Comparison of ENCODE assay signal across 8 cellular contexts in the genomic region with DNA sequence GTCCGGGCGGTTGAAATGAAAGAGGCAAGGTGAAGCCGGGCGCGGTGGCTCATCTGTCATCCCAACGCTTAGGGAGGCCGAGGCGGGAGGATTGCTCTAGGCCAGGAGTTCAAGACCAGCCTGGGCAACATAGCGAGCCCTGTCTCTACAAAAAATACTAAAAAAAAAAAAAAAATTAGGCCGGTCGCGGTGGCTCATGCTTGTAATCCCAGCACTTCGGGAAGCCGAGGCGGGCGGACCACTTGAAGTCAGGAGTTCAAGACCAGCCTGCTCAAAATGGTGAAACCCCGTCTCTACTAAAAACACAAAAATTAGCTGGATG. TPM values are rescaled to one million over a fixed set of nuclear protein-coding genes. Genes with fewer than 3 reads are reported as not detected.
DNase-seq lines count a peak whose midpoint lies in the region; ATAC-seq and TF ChIP-seq lines count a peak whose summit lies in the region.

No MANE protein-coding gene starts in this region.

- H3K4me3 Mint-ChIP-seq in T-cell: peak overlapping the region; percentile 95 to 98 (median 98)

- peak overlapping the region; percentile 84 to 93 for H3K27ac Mint-ChIP-seq in T-cell

- no peaks in the 10 kb centered on the region for H3K9me3 Mint-ChIP-seq in T-cell

- H3K27me3 Mint-ChIP-seq in T-cell: peaks cover 0 to 1% of the 10 kb centered on the region in 2 donors

- H3K36me3 Mint-ChIP-seq in T-cell: peaks cover 20% of the 10 kb centered on the region

- POLR2A ChIA-PET in T-cell (lab: Charles Lee): no interaction called here

- TF ChIP-seq CTCF in GM12864 (IDR thresholded peaks at IDR 0.05; ENCODE audit: low read depth, low read length, missing control alignments) (no peak), fibroblast of pulmonary artery (IDR thresholded peaks at IDR 0.05; ENCODE audit: low read length, missing control alignments) (no peak), retinal pigment epithelial cell (conservative IDR thresholded peaks at IDR 0.05; ENCODE audit: low read depth, low read length) (no peak), omental fat pad (IDR thresholded peaks at IDR 0.05) (no peak)

- DNase-seq in GM12864 (ENCODE audit: low read depth) (no peak), T-cell (no peak), fibroblast of pulmonary artery (ENCODE audit: low read depth) (no peak), retinal pigment epithelial cell (ENCODE audit: low read depth) (no peak), kidney glomerular epithelial cell (lab: John Stamatoyannopoulos, UW) (no peak), omental fat pad (ENCODE audit: low spot score) (no peak)

- ATAC-seq in T-cell (replicated peaks in 1 of 4) (no peak), GM21447 (IDR thresholded peaks at IDR 0.05; ENCODE audit: unreplicated experiment) (no peak), GM19463 (IDR thresholded peaks at IDR 0.05; ENCODE audit: unreplicated experiment) (no peak), omental fat pad (ENCODE audit: low FRiP score) (no peak)

- H3K4me1 Mint-ChIP-seq in T-cell: peaks cover 21 to 36% (median 27%) of the 10 kb centered on the region in 3 donors

- H3K4me3 ChIP-seq in GM12864 (ENCODE audit: low read depth, low read length): peak overlapping the region; percentile 77
- peak overlapping the region; percentile 92 for H3K4me3 ChIP-seq in fibroblast of pulmonary artery (replicated peaks; ENCODE audit: low read depth, low read length)
- peak overlapping the region; percentile 84 for H3K4me3 ChIP-seq in retinal pigment epithelial cell (ENCODE audit: low read length)

- CTCF ChIA-PET in T-cell (lab: Charles Lee): no interaction called here

RNA-seq across cellular contexts. Expression of gene GARIN5A, which starts 0.3 kb away (rescaled TPM):
- 1 to 10 TPM in 1 of 5 donors, under 1 TPM in 3, not detected in 1; 0.60 to 1.2 (median 0.67) TPM for total RNA-seq in T-cell
- 1 to 10 TPM in 1 of 4 donors, not detected in 3; 1.1 TPM for total RNA-seq in omental fat pad

RNA-seq across cellular contexts. Expression of gene EMC10, which starts 0.6 kb away (rescaled TPM):
- total RNA-seq in T-cell (10 to 100 TPM; 83.7 to 98.1 (median 89.7) TPM), omental fat pad (10 to 100 TPM; 41.6 to 52.1 (median 47.5) TPM)

RNA-seq across cellular contexts. Expression of gene JOSD2, which starts 34.1 kb away (rescaled TPM):
- total RNA-seq in T-cell: 10 to 100 TPM; 15.4 to 45.7 (median 40.6) TPM
- total RNA-seq in omental fat pad: 10 to 100 TPM; 20.4 to 32.0 (median 23.0) TPM

RNA-seq across cellular contexts. Expression of gene ASPDH, which starts 36.8 kb away (rescaled TPM):
- total RNA-seq in T-cell (not detected), omental fat pad (not detected)

RNA-seq across cellular contexts. Expression of gene MYBPC2, which starts 44.2 kb away (rescaled TPM):
- total RNA-seq in T-cell (under 1 TPM in 2 of 5 donors, not detected in 3; 0.28 to 0.38 TPM), omental fat pad (under 1 TPM in 2 of 4 donors, not detected in 2; 0.09 to 0.12 TPM)
